Comparison of ENCODE assay signal across 14 cellular contexts in genomic region chr18:74541703-74542555, GRCh38. TPM values are rescaled to one million over a fixed set of nuclear protein-coding genes. Genes with fewer than 3 reads are reported as not detected.
DNase-seq lines count a peak whose midpoint lies in the region; ATAC-seq lines count a peak whose summit lies in the region.
"Had no signal": no experiment of that assay in that cellular context is flagged by ENCODE, and none has a peak within 500 bp of the region (broad histone marks: within the 10 kb centered on the region; RNA-seq: fewer than 3 reads in every experiment).

No MANE protein-coding gene starts in this region.

- no peak overlapping the region for H3K4me3 Mint-ChIP-seq in activated CD4-positive, alpha-beta T cell treated with anti-CD3 and anti-CD28 coated beads, Interleukin-2, amount 10 ng/mL, durations not matched to agents 24 days and 14 days

- H3K27ac Mint-ChIP-seq in activated CD4-positive, alpha-beta T cell treated with anti-CD3 and anti-CD28 coated beads, Interleukin-2, amount 10 ng/mL, durations not matched to agents 24 days and 14 days: no peak overlapping the region

- H3K27ac ChIP-seq in duodenal mucosa (ENCODE audit: low read depth, low read length): peak overlapping the region; percentile 74
- H3K27ac ChIP-seq: sigmoid colon had no signal

- H3K27me3 ChIP-seq in duodenal mucosa (ENCODE audit: control insufficient read depth in 1 of 2, insufficient read depth in 2 of 2, low read length in 2 of 2): no peaks in the 10 kb centered on the region

- intact Hi-C loops in activated CD4-positive, alpha-beta T cell treated with anti-CD3 and anti-CD28 coated beads, Interleukin-2, amount 10 ng/mL, durations not matched to agents 24 days and 14 days (cut with micrococcal nuclease): no loop called here

- H3K4me3 ChIP-seq in duodenal mucosa (ENCODE audit: low read depth in 1 of 2, low read length in 2 of 2): peak overlapping the region; percentile 17 to 56
- H3K4me3 ChIP-seq: sigmoid colon had no signal

- peaks cover 28 to 34% of the 10 kb centered on the region in 2 donors for H3K4me1 ChIP-seq in duodenal mucosa (ENCODE audit: control insufficient read depth in 1 of 2, insufficient read depth in 2 of 2, low read length in 2 of 2)
- H3K4me1 ChIP-seq: sigmoid colon had no signal

- no peak for ATAC-seq in GM19351 (IDR thresholded peaks at IDR 0.05; ENCODE audit: unreplicated experiment)

- H3K9ac ChIP-seq in duodenal mucosa (ENCODE audit: low read depth in 1 of 2, low read length in 2 of 2): peak overlapping the region; percentile 29 to 48

- DNase-seq in NCI-H526 (lab: John Stamatoyannopoulos, UW) (peak; percentile 44 to 76), NCI-H526 treated with DMSO at 0.1 percent for 48 hours (lab: John Stamatoyannopoulos, UW) (no peak), medulla oblongata (ENCODE audit: extremely low spot score) (peak; percentile 94), ureter (ENCODE audit: low spot score) (peak; percentile 72), DMS53 (lab: John Stamatoyannopoulos, UW) (no peak)
- no peak for DNase-seq in activated CD4-positive, alpha-beta T cell treated with anti-CD3 and anti-CD28 coated beads, Interleukin-2, amount 10 ng/mL, durations not matched to agents 24 days and 14 days
- DNase-seq: 8988T, glutamatergic neuron, MV-4-11, sigmoid colon had no signal

- H3K9me3 Mint-ChIP-seq in activated CD4-positive, alpha-beta T cell treated with anti-CD3 and anti-CD28 coated beads, Interleukin-2, amount 10 ng/mL, durations not matched to agents 24 days and 14 days: no peaks in the 10 kb centered on the region

- H3K36me3 Mint-ChIP-seq in activated CD4-positive, alpha-beta T cell treated with anti-CD3 and anti-CD28 coated beads, Interleukin-2, amount 10 ng/mL, durations not matched to agents 24 days and 14 days (ENCODE audit: low read depth): no peaks in the 10 kb centered on the region

- peaks cover 5% of the 10 kb centered on the region for H3K27me3 Mint-ChIP-seq in activated CD4-positive, alpha-beta T cell treated with anti-CD3 and anti-CD28 coated beads, Interleukin-2, amount 10 ng/mL, durations not matched to agents 24 days and 14 days

- no peaks in the 10 kb centered on the region for H3K4me1 Mint-ChIP-seq in activated CD4-positive, alpha-beta T cell treated with anti-CD3 and anti-CD28 coated beads, Interleukin-2, amount 10 ng/mL, durations not matched to agents 24 days and 14 days

- no peaks in the 10 kb centered on the region for H3K36me3 ChIP-seq in duodenal mucosa (ENCODE audit: control insufficient read depth in 1 of 2, insufficient read depth in 2 of 2, low read length in 2 of 2)
- H3K36me3 ChIP-seq: sigmoid colon had no signal

- H3K9me3 ChIP-seq in duodenal mucosa (ENCODE audit: control insufficient read depth in 1 of 2, low read length in 2 of 2): no peaks in the 10 kb centered on the region
- H3K9me3 ChIP-seq: sigmoid colon had no signal

RNA-seq across cellular contexts. Expression of gene CNDP1, which starts 7.6 kb away (rescaled TPM):
- total RNA-seq in ureter: 0.31 TPM
- not detected in 2 replicates for total RNA-seq in activated CD4-positive, alpha-beta T cell treated with anti-CD3 and anti-CD28 coated beads, Interleukin-2, amount 10 ng/mL, durations not matched to agents 24 days and 14 days
- total RNA-seq: mononuclear cell, NCI-H460, sigmoid colon had no signal

RNA-seq across cellular contexts. Expression of gene CNDP2, which starts 45.8 kb away (rescaled TPM):
- total RNA-seq in ureter: 344 TPM
- total RNA-seq in activated CD4-positive, alpha-beta T cell treated with anti-CD3 and anti-CD28 coated beads, Interleukin-2, amount 10 ng/mL, durations not matched to agents 24 days and 14 days: 160 and 177 TPM in 2 replicates

RNA-seq across cellular contexts. Expression of gene ZNF407, which starts 55.7 kb away (rescaled TPM):
- total RNA-seq in ureter: 27.2 TPM
- total RNA-seq in activated CD4-positive, alpha-beta T cell treated with anti-CD3 and anti-CD28 coated beads, Interleukin-2, amount 10 ng/mL, durations not matched to agents 24 days and 14 days: 17.8 and 18.1 TPM in 2 replicates

Comparison
In these comparisons a context has a peak if more than half of its experiments do, and no peak if none do; other contexts are left out.
1. DNase-seq: peak in NCI-H526 (2 of 2), medulla oblongata (single experiment) and ureter (single experiment); none in NCI-H526 treated with DMSO at 0.1 percent for 48 hours (single experiment), activated CD4-positive, alpha-beta T cell treated with anti-CD3 and anti-CD28 coated beads, Interleukin-2, amount 10 ng/mL, durations not matched to agents 24 days and 14 days (single experiment) and DMS53 (single experiment).